ENCODE assay signal across 17 cellular contexts in the genomic region with DNA sequence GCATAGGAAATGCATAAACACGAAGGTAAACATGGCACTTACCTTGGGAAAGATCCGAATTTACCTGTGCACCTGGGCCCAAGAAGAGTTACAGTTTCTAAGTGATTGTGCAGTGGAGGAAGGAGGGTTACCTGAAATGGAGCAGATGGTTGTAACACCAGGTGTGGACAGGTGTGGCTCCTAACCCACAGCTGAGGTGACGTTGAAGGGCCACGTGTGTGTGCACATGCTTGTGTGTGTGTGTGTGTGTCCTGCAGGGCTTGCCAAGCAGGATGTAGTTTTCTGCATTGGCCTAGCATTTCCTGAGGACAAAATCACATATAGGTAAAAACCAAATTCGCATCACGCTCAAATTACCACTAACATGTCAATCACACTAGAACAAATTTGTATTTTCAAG.
DNase-seq lines count a peak whose midpoint lies in the region; ATAC-seq and TF ChIP-seq lines count a peak whose summit lies in the region.
"Had no signal": no experiment of that assay in that cellular context is flagged by ENCODE, and none has a peak within 500 bp of the region (broad histone marks: within the 10 kb centered on the region; RNA-seq: fewer than 3 reads in every experiment).

No MANE protein-coding gene starts in this region.

- H3K27ac ChIP-seq in left lung, result no peak overlapping the region
- H3K27ac ChIP-seq: BLaER1, SK-N-MC had no signal

- ATAC-seq in left colon (peak; percentile 87), left lung (no peak)
- ATAC-seq: Panc1 had no signal

- H3K27me3 ChIP-seq in left lung, result no peaks in the 10 kb centered on the region
- H3K27me3 ChIP-seq: BLaER1 had no signal

- H3K4me3 ChIP-seq in left lung, result no peak overlapping the region
- H3K4me3 ChIP-seq: BLaER1, SK-N-MC had no signal

- H3K9me3 ChIP-seq in left lung, result no peaks in the 10 kb centered on the region
- H3K9me3 ChIP-seq: BLaER1 had no signal

- DNase-seq in NCI-H748 (lab: John Stamatoyannopoulos, UW; ENCODE audit: unreplicated experiment), result peak; percentile 73
- DNase-seq in NCI-H748 treated with DMSO at 0.1 percent for 48 hours (lab: John Stamatoyannopoulos, UW), result no peak
- DNase-seq in NCI-H69 (lab: John Stamatoyannopoulos, UW), result peak; percentile 84
- DNase-seq in left colon, result peak; percentile 79 to 86
- no peak for DNase-seq in activated CD8-positive, alpha-beta memory T cell treated with anti-CD3 and anti-CD28 coated beads for 24 hours
- no peak for DNase-seq in RPMI8226
- no peak for DNase-seq in left lung
- DNase-seq: CD4-positive, CD25-positive, alpha-beta regulatory T cell; KBM-7; MV-4-11; NCI-H1105; NCI-H1436 treated with DMSO at 0.1 percent for 48 hours; NCI-H524; SIG-M5 had no signal

- no peaks in the 10 kb centered on the region for H3K36me3 ChIP-seq in left lung
- H3K36me3 ChIP-seq: BLaER1 had no signal

- TF ChIP-seq CTCF in left lung (IDR thresholded peaks at IDR 0.05), result no peak

- H3K4me1 ChIP-seq in left lung, result no peaks in the 10 kb centered on the region

- intact Hi-C loops in left colon (cut with DNase I, micrococcal nuclease) (no loop called here), left lung (cut with DNase I) (no loop called here)

Comparison
In these comparisons a context has a peak if more than half of its experiments do, and no peak if none do; other contexts are left out.
1. DNase-seq: peak in NCI-H748 (single experiment), NCI-H69 (single experiment) and left colon (2 of 2); none in NCI-H748 treated with DMSO at 0.1 percent for 48 hours (single experiment), activated CD8-positive, alpha-beta memory T cell treated with anti-CD3 and anti-CD28 coated beads for 24 hours (single experiment), RPMI8226 (single experiment) and left lung (0 of 2).